ENCODE assay signal across 30 cellular contexts in the genomic region with DNA sequence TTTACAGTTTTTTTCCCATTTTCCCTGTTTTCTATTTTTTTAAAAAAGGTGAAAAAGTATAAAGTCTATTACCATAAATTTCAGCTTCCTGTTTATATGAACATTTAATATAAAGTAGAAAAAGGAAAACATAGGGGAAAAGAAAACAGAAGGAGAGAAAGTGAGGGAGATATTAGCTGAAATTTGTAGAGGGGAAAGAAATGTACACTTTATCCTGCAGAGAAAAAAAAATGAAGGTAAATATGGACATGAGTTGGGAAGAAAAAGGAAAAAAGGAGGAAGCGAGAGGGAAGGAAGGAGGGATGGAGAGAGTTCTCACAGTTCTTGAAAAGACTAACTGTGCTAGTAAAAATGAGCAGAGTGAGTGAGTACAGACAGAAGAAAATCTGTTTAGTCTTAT.
"Had no signal": no experiment of that assay in that cellular context is flagged by ENCODE, and none has a peak within 500 bp of the region (broad histone marks: within the 10 kb centered on the region; RNA-seq: fewer than 3 reads in every experiment).

No MANE protein-coding gene starts in this region.

- H3K79me2 ChIP-seq: hepatocyte had no signal

- H2AFZ ChIP-seq: hepatocyte had no signal

- ATAC-seq: activated CD8-positive, alpha-beta T cell treated with anti-CD3 and anti-CD28 coated beads for 36 hours; effector memory CD8-positive, alpha-beta T cell; gastrocnemius medialis; mucosa of descending colon; pancreas; sciatic nerve; stimulated activated naive B cell treated with anti-CD40 and anti-IgM and Interleukin-4, amounts not matched to agents 10 μg/mL and 1 μg/mL and 100 μg/mL, for 72 hours had no signal

- H3K4me3 Mint-ChIP-seq: activated B cell treated with CpG ODN at 0.5 μM for 24 hours; activated CD8-positive, alpha-beta T cell treated with anti-CD3 and anti-CD28 coated beads for 36 hours; effector memory CD8-positive, alpha-beta T cell; stimulated activated naive B cell treated with anti-CD40 and anti-IgM and Interleukin-4, amounts not matched to agents 10 μg/mL and 1 μg/mL and 100 μg/mL, for 72 hours had no signal

- H3K36me3 ChIP-seq: gastrocnemius medialis, left ventricle myocardium inferior, pancreas, prostate gland, stomach, suprapubic skin, tibial artery had no signal

- DNase-seq: activated B cell treated with CpG ODN at 0.5 μM for 24 hours; activated CD4-positive, alpha-beta T cell treated with anti-CD3 and anti-CD28 coated beads, Interleukin-2, amount 50 U/mL, for 1 hour; activated CD8-positive, alpha-beta T cell treated with anti-CD3 and anti-CD28 coated beads for 36 hours; activated naive CD4-positive, alpha-beta T cell; activated T-cell treated with anti-CD3 and anti-CD28 coated beads, Interleukin-2, amount 50 U/mL, for 48 hours; amygdala; caudate nucleus; cortex of kidney; effector memory CD8-positive, alpha-beta T cell; erythroblast; gastrocnemius medialis; islet precursor cell; left ventricle myocardium inferior; mucosa of descending colon; nucleus accumbens; pancreas; retina; small intestine; stimulated activated CD4-positive, alpha-beta T cell treated with anti-CD3 and anti-CD28 coated beads, Interleukin-1b, Interleukin-23, amount 100 ng/mL, for 48 hours; stimulated activated CD4-positive, alpha-beta T cell treated with anti-CD3 and anti-CD28 coated beads, Interleukin-4, amount 100 ng/mL, for 4 hours; stimulated activated CD8-positive, alpha-beta memory T cell treated with anti-CD3 and anti-CD28 coated beads, Interleukin-4, amount 100 ng/mL, for 48 hours; stimulated activated naive B cell treated with anti-CD40 and anti-IgM and Interleukin-4, amounts not matched to agents 10 μg/mL and 1 μg/mL and 100 μg/mL, for 72 hours; stomach; T-helper 9 cell; tibial artery had no signal

- H3K9me3 Mint-ChIP-seq: activated B cell treated with CpG ODN at 0.5 μM for 24 hours; activated CD8-positive, alpha-beta T cell treated with anti-CD3 and anti-CD28 coated beads for 36 hours; effector memory CD8-positive, alpha-beta T cell had no signal

- H3K27ac ChIP-seq: gastrocnemius medialis, hepatocyte, left ventricle myocardium inferior, pancreas, prostate gland, stomach, suprapubic skin, tibial artery had no signal

- H3K4me1 ChIP-seq: gastrocnemius medialis, pancreas, prostate gland, suprapubic skin, tibial artery had no signal

- H3K27me3 ChIP-seq: gastrocnemius medialis, hepatocyte, pancreas, stomach, suprapubic skin, tibial artery had no signal

- H3K27me3 Mint-ChIP-seq: activated B cell treated with CpG ODN at 0.5 μM for 24 hours; activated CD8-positive, alpha-beta T cell treated with anti-CD3 and anti-CD28 coated beads for 36 hours; effector memory CD8-positive, alpha-beta T cell; stimulated activated naive B cell treated with anti-CD40 and anti-IgM and Interleukin-4, amounts not matched to agents 10 μg/mL and 1 μg/mL and 100 μg/mL, for 72 hours had no signal

- FAIRE-seq: pancreas, small intestine had no signal

- H3K4me3 ChIP-seq: gastrocnemius medialis, hepatocyte, left ventricle myocardium inferior, lung, mucosa of descending colon, pancreas, prostate gland, stomach, suprapubic skin, tibial artery had no signal

- H3K9me3 ChIP-seq: gastrocnemius medialis, left ventricle myocardium inferior, mucosa of descending colon, pancreas, prostate gland, stomach, suprapubic skin, tibial artery had no signal

- H3K4me2 ChIP-seq: hepatocyte had no signal

- H3K27ac Mint-ChIP-seq: activated B cell treated with CpG ODN at 0.5 μM for 24 hours; activated CD8-positive, alpha-beta T cell treated with anti-CD3 and anti-CD28 coated beads for 36 hours; stimulated activated naive B cell treated with anti-CD40 and anti-IgM and Interleukin-4, amounts not matched to agents 10 μg/mL and 1 μg/mL and 100 μg/mL, for 72 hours had no signal
